In genomic region chr2:8544786-8545631, GRCh38 we compare ENCODE assay signal across 9 cellular contexts.
A peak's percentile ranks its signal among the peaks of the same experiment; 100 is the strongest.
DNase-seq lines count a peak whose midpoint lies in the region; ATAC-seq, FAIRE-seq and TF ChIP-seq lines count a peak whose summit lies in the region.
"Had no signal": no experiment of that assay in that cellular context is flagged by ENCODE, and none has a peak within 500 bp of the region (broad histone marks: within the 10 kb centered on the region; RNA-seq: fewer than 3 reads in every experiment).

No MANE protein-coding gene starts in this region.

- POLR2A ChIA-PET in HepG2 (lab: Yijun Ruan, JAX) (interaction anchor here (1.0 to 1.3 kb wide), 2 partner anchors 29 to 137 kb away, joined by 5 to 6 read pairs; partner anchors contain the start of gene ID2), HEK293T (lab: Yijun Ruan, JAX) (no interaction called here)

- H3K9me3 Mint-ChIP-seq in astrocyte (ENCODE audit: unreplicated experiment), result no peaks in the 10 kb centered on the region

- H3K9ac ChIP-seq in KMS-11 (no peak overlapping the region; the same call in 1 of the 2 replicates), astrocyte (ENCODE audit: low read length) (peak overlapping the region; percentile 39), HepG2 (ENCODE audit: insufficient read depth, low read depth, low read length) (no peak overlapping the region)

- intact Hi-C loops in HepG2 (cut with micrococcal nuclease; ENCODE audit: unreplicated experiment), result no loop called here

- 39% methylated on average over 24 of the region's 25 CpGs for WGBS in HepG2 (ENCODE audit: low lambda C conversion rate)

- H2AFZ ChIP-seq in KMS-11 (ENCODE audit: low read depth), result no peak overlapping the region
- no peak overlapping the region for H2AFZ ChIP-seq in astrocyte (ENCODE audit: low read depth, low read length)
- no peak overlapping the region for H2AFZ ChIP-seq in HepG2 (ENCODE audit: low read length)

- peak overlapping the region; percentile 93; the same call in 1 of the 2 replicates for H3K27ac ChIP-seq in KMS-11
- peak overlapping the region; percentile 17 for H3K27ac ChIP-seq in astrocyte (ENCODE audit: low read depth, low read length)
- no peak overlapping the region for H3K27ac ChIP-seq in HepG2 (ENCODE audit: extremely low read length, insufficient read depth, low read length)
- H3K27ac ChIP-seq: epithelial cell of prostate had no signal

- DNase-seq in GM03348 (ENCODE audit: low spot score), result peak; percentile 95
- peak; percentile 9 for DNase-seq in T1000 (lab: John Stamatoyannopoulos, UW)
- DNase-seq in astrocyte (ENCODE audit: low read depth), result peak; percentile 93
- peak; percentile 35 for DNase-seq in HepG2 (ENCODE audit: low spot score)
- DNase-seq in stimulated activated CD8-positive, alpha-beta memory T cell treated with anti-CD3 and anti-CD28 coated beads, Interleukin-12 subunit alpha, Interleukin-12 subunit beta, amount 100 ng/mL, for 4 hours (ENCODE audit: low read depth), result peak; percentile 75
- no peak for DNase-seq in HEK293T (ENCODE audit: extremely low spot score)

- H3K27me3 ChIP-seq in KMS-11 (ENCODE audit: insufficient read depth, low read depth), result no peaks in the 10 kb centered on the region
- no peaks in the 10 kb centered on the region for H3K27me3 ChIP-seq in astrocyte (ENCODE audit: insufficient read depth, low read length)
- H3K27me3 ChIP-seq in HepG2 (ENCODE audit: control insufficient read depth in 1 of 2, insufficient read depth in 2 of 2, low read length in 2 of 2), result peaks cover 15 to 88% of the 10 kb centered on the region in 2 experiments

- H3K4me3 Mint-ChIP-seq in astrocyte (ENCODE audit: unreplicated experiment), result no peak overlapping the region

- in situ Hi-C loops in HepG2 (cut with HindIII; ENCODE audit: extremely low pct_ligation_motif_present, low pct_unique_long_range_greater_than_20kb), result no loop called here

- H3K36me3 ChIP-seq in KMS-11 (ENCODE audit: insufficient read depth) (no peaks in the 10 kb centered on the region), astrocyte (ENCODE audit: insufficient read depth, low read length) (no peaks in the 10 kb centered on the region), HepG2 (replicated peaks in 1 of 2; ENCODE audit: control insufficient read depth in 1 of 2, insufficient read depth in 2 of 2, low read length in 2 of 2) (no peaks in the 10 kb centered on the region)

- peaks cover 51% of the 10 kb centered on the region for H3K4me1 ChIP-seq in KMS-11 (ENCODE audit: low read depth, poor library complexity, severe bottlenecking)
- H3K4me1 ChIP-seq in astrocyte (ENCODE audit: insufficient read depth, low read length), result peaks cover 23% of the 10 kb centered on the region
- H3K4me1 ChIP-seq in HepG2 (ENCODE audit: insufficient read depth, low read length), result peaks cover 10% of the 10 kb centered on the region; the same call in 1 of the 2 replicates

- H3K27ac Mint-ChIP-seq in astrocyte (ENCODE audit: unreplicated experiment), result no peak overlapping the region

- TF ChIP-seq RAD21 in HepG2 (CRISPR knock-in tag; IDR thresholded peaks at IDR 0.05), result peak; percentile 53

- no peak for FAIRE-seq in astrocyte (lab: Jason Lieb, UNC)
- no peak for FAIRE-seq in HepG2 (lab: Jason Lieb, UNC)

- 0 out of 2 replicates have a peak overlapping the region, but pooled peaks have one; percentile 25 for H3K4me2 ChIP-seq in KMS-11
- peak overlapping the region; percentile 17 for H3K4me2 ChIP-seq in astrocyte (ENCODE audit: low read length)
- H3K4me2 ChIP-seq in HepG2 (ENCODE audit: low read depth, low read length), result no peak overlapping the region

- H3K27me3 Mint-ChIP-seq in astrocyte (ENCODE audit: low read depth, unreplicated experiment), result peaks cover 37% of the 10 kb centered on the region

- peak; percentile 59 for ATAC-seq in GM21723 (IDR thresholded peaks at IDR 0.05; ENCODE audit: unreplicated experiment)
- ATAC-seq in HepG2, result peak; percentile 81

- H3K4me1 Mint-ChIP-seq in astrocyte (ENCODE audit: low read depth, unreplicated experiment), result peaks cover 12% of the 10 kb centered on the region

- TF ChIP-seq EP300 in HepG2 (IDR thresholded peaks at IDR 0.05; ENCODE audit: low read depth in 2 of 2, low read length in 2 of 2), result no peak
- TF ChIP-seq EP300 in HepG2 (CRISPR knock-in tag; IDR thresholded peaks at IDR 0.05; ENCODE audit: borderline replicate concordance), result no peak

- TF ChIP-seq CTCF in KMS-11 (conservative IDR thresholded peaks at IDR 0.05; ENCODE audit: low read depth, low read length) (no peak), astrocyte (IDR thresholded peaks at IDR 0.05; ENCODE audit: insufficient read depth, low read depth, low read length) (peak; percentile 17), HepG2 (CRISPR knock-in tag; IDR thresholded peaks at IDR 0.05) (peak; percentile 80)

- H3K79me2 ChIP-seq in KMS-11 (ENCODE audit: insufficient read depth, low read depth) (no peaks in the 10 kb centered on the region), astrocyte (ENCODE audit: insufficient read depth, low read length) (no peaks in the 10 kb centered on the region), HepG2 (ENCODE audit: insufficient read depth, low read length) (no peaks in the 10 kb centered on the region)

- BruUV-seq in HepG2 (replicated peaks; lab: Mats Ljungman, UMichigan), result no TSS peak

- CTCF ChIA-PET in HepG2 (lab: Yijun Ruan, JAX; ENCODE audit: low intra/inter-chr PET ratio, low total read pairs) (interaction anchor here (0.6 kb wide), 1 partner anchor 114 kb away, joined by 3 read pairs; no protein-coding TSS in a partner anchor), HEK293T (lab: Yijun Ruan, JAX) (no interaction called here)

- H4K20me1 ChIP-seq in KMS-11 (ENCODE audit: insufficient read depth) (no peaks in the 10 kb centered on the region), astrocyte (ENCODE audit: insufficient read depth, low read length) (no peaks in the 10 kb centered on the region), HepG2 (ENCODE audit: insufficient read depth, low read length) (no peaks in the 10 kb centered on the region)

- TF ChIP-seq POLR2A in HepG2 (IDR thresholded peaks at IDR 0.05; ENCODE audit: insufficient read depth in 1 of 2, low read depth in 2 of 2, low read length in 2 of 2), result no peak

- H3K4me3 ChIP-seq in KMS-11 (IDR thresholded peaks at IDR 0.05; ENCODE audit: insufficient read depth, low read depth, low read length) (no peak overlapping the region), astrocyte (ENCODE audit: insufficient read depth, low read depth, low read length) (no peak overlapping the region), HepG2 (replicated peaks in 1 of 3; ENCODE audit: insufficient read depth in 1 of 3, low read depth in 2 of 3, low read length in 3 of 3) (no peak overlapping the region)

- H3K9me3 ChIP-seq in astrocyte (ENCODE audit: insufficient read depth, low read depth, low read length), result no peaks in the 10 kb centered on the region
- no peaks in the 10 kb centered on the region for H3K9me3 ChIP-seq in HepG2 (ENCODE audit: low read length)

- no peaks in the 10 kb centered on the region for H3K36me3 Mint-ChIP-seq in astrocyte (ENCODE audit: low read depth, unreplicated experiment)

TF ChIP-seq in HepG2, 621 proteins besides CTCF, POLR2A, EP300 and RAD21 (continues in another document):
- TF ChIP-seq SNAPC2 (CRISPR knock-in tag; IDR thresholded peaks at IDR 0.05), result 0 out of 2 replicates have a peak, but pooled peaks have one; percentile 43
- no peak for TF ChIP-seq ZNF557 (CRISPR knock-in tag; IDR thresholded peaks at IDR 0.05)
- TF ChIP-seq ZNF530 (CRISPR knock-in tag; IDR thresholded peaks at IDR 0.05; ENCODE audit: low read depth), result no peak
- no peak for TF ChIP-seq ARHGAP35 (CRISPR knock-in tag; IDR thresholded peaks at IDR 0.05; ENCODE audit: borderline replicate concordance)
- TF ChIP-seq SALL1 (CRISPR knock-in tag; IDR thresholded peaks at IDR 0.05), result peak; percentile 27; the same call in 1 of the 2 replicates
- TF ChIP-seq THAP11 (CRISPR knock-in tag; IDR thresholded peaks at IDR 0.05), result no peak
- TF ChIP-seq ZFY (CRISPR knock-in tag; IDR thresholded peaks at IDR 0.05), result 0 out of 2 replicates have a peak, but pooled peaks have one; percentile 13
- no peak for TF ChIP-seq ZNF333 (CRISPR knock-in tag; IDR thresholded peaks at IDR 0.05; ENCODE audit: borderline replicate concordance)
- TF ChIP-seq ZNF839 (CRISPR knock-in tag; IDR thresholded peaks at IDR 0.05; ENCODE audit: borderline replicate concordance), result peak; percentile 50; the same call in 1 of the 2 replicates

TF ChIP-seq in HEK293T, 16 proteins besides CTCF, POLR2A, EP300 and RAD21:
- TF ChIP-seq NFRKB (IDR thresholded peaks at IDR 0.05) (no peak), SP1 (IDR thresholded peaks at IDR 0.05) (no peak), CTBP1 (IDR thresholded peaks at IDR 0.05; ENCODE audit: borderline replicate concordance) (no peak), FOXA1 (IDR thresholded peaks at IDR 0.05) (no peak), ELF4 (IDR thresholded peaks at IDR 0.05) (no peak), FOXM1 (IDR thresholded peaks at IDR 0.05; ENCODE audit: borderline replicate concordance) (no peak), ARNT (IDR thresholded peaks at IDR 0.05) (no peak), FOXK2 (IDR thresholded peaks at IDR 0.05) (no peak), LEF1 (IDR thresholded peaks at IDR 0.05; ENCODE audit: borderline replicate concordance) (no peak), TARDBP (IDR thresholded peaks at IDR 0.05) (no peak), L3MBTL2 (conservative IDR thresholded peaks at IDR 0.05) (no peak), SUZ12 (IDR thresholded peaks at IDR 0.05) (no peak), BHLHE40 (IDR thresholded peaks at IDR 0.05; ENCODE audit: borderline replicate concordance) (no peak), HDGF (IDR thresholded peaks at IDR 0.05; ENCODE audit: borderline replicate concordance) (no peak), ZNF384 (IDR thresholded peaks at IDR 0.05) (no peak)
- TF ChIP-seq, protein P1, sequence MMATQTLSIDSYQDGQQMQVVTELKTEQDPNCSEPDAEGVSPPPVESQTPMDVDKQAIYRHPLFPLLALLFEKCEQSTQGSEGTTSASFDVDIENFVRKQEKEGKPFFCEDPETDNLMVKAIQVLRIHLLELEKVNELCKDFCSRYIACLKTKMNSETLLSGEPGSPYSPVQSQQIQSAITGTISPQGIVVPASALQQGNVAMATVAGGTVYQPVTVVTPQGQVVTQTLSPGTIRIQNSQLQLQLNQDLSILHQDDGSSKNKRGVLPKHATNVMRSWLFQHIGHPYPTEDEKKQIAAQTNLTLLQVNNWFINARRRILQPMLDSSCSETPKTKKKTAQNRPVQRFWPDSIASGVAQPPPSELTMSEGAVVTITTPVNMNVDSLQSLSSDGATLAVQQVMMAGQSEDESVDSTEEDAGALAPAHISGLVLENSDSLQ (IDR thresholded peaks at IDR 0.05), result no peak
